ENCODE assay signal across 7 cellular contexts in genomic region chr21:32279377-32279680, GRCh38. TPM values are rescaled to one million over a fixed set of nuclear protein-coding genes. Genes with fewer than 3 reads are reported as not detected.
DNase-seq lines count a peak whose midpoint lies in the region; ATAC-seq and TF ChIP-seq lines count a peak whose summit lies in the region.

No MANE protein-coding gene starts in this region.

- TF ChIP-seq CTCF in PC-9 (conservative IDR thresholded peaks at IDR 0.05) (no peak), fibroblast of pulmonary artery (IDR thresholded peaks at IDR 0.05; ENCODE audit: low read length, missing control alignments) (no peak)

- DNase-seq in PC-9 = no peak
- no peak for DNase-seq in fibroblast of pulmonary artery (ENCODE audit: low read depth)
- no peak for DNase-seq in stimulated activated naive CD4-positive, alpha-beta T cell (lab: John Stamatoyannopoulos, UW)

- CTCF ChIA-PET in PC-9 (lab: Charles Lee) = no interaction called here

- no peaks in the 10 kb centered on the region for H3K9me3 ChIP-seq in PC-9 (ENCODE audit: insufficient read depth, low read depth)

- no peaks in the 10 kb centered on the region for H3K27me3 ChIP-seq in PC-9 (ENCODE audit: insufficient read depth, low read depth)

- ATAC-seq in GM21528 (IDR thresholded peaks at IDR 0.05; ENCODE audit: low FRiP score, unreplicated experiment) = peak; percentile 19
- no peak for ATAC-seq in HG02970 (IDR thresholded peaks at IDR 0.05; ENCODE audit: low FRiP score, unreplicated experiment)
- ATAC-seq in GM19035 (IDR thresholded peaks at IDR 0.05; ENCODE audit: unreplicated experiment) = no peak

- H3K4me3 ChIP-seq in PC-9 = peak overlapping the region; percentile 67; the same call in 1 of the 2 replicates
- H3K4me3 ChIP-seq in fibroblast of pulmonary artery (replicated peaks; ENCODE audit: low read depth, low read length) = peak overlapping the region; percentile 92
- H3K4me3 ChIP-seq in skin epidermis = peak overlapping the region; percentile 72 to 99 (median 93)

- H3F3A ChIP-seq in PC-9 (ENCODE audit: insufficient read depth, low read depth) = no peaks in the 10 kb centered on the region

- intact Hi-C loops in PC-9 (cut with micrococcal nuclease; ENCODE audit: unreplicated experiment) = loop anchor here (5.0 kb wide), 1 partner anchor 323 kb away; no protein-coding TSS in a partner anchor

- H4K20me1 ChIP-seq in PC-9 (ENCODE audit: insufficient read depth) = no peaks in the 10 kb centered on the region

- H3K4me2 ChIP-seq in PC-9 = peak overlapping the region; percentile 95

- H3K27ac ChIP-seq in PC-9 = no peak overlapping the region
- H3K27ac ChIP-seq in skin epidermis = peak overlapping the region in 20 of 21 experiments; percentile 13 to 90 (median 78)

- peaks cover 9% of the 10 kb centered on the region for H3K4me1 ChIP-seq in PC-9 (replicated peaks; ENCODE audit: insufficient read depth)

- H3K36me3 ChIP-seq in PC-9 (ENCODE audit: low read depth) = no peaks in the 10 kb centered on the region

- POLR2A ChIA-PET in PC-9 (lab: Charles Lee; ENCODE audit: unreplicated experiment) = no interaction called here

- no peaks in the 10 kb centered on the region for H3K9me2 ChIP-seq in PC-9 (ENCODE audit: insufficient read depth)

- H3K79me2 ChIP-seq in PC-9 (ENCODE audit: low read depth) = peaks cover 12% of the 10 kb centered on the region

- H2AFZ ChIP-seq in PC-9 = peak overlapping the region; percentile 80

- TSS peak; percentile 87 for BruUV-seq in PC-9 (replicated peaks; lab: Mats Ljungman, UMichigan)

RNA-seq across cellular contexts. Expression of gene MIS18A, which starts 0.5 kb away (rescaled TPM):
- 17.5 and 18.8 TPM in 2 replicates for total RNA-seq in PC-9 (2021)

RNA-seq across cellular contexts. Expression of gene MRAP, which starts 19.3 kb away (rescaled TPM):
- total RNA-seq in PC-9 (2021) = not detected in 2 replicates
